In genomic region chr12:56688129-56688845, GRCh38 we compare ENCODE assay signal across 8 cellular contexts. TPM values are rescaled to one million over a fixed set of nuclear protein-coding genes. Genes with fewer than 3 reads are reported as not detected.
DNase-seq lines count a peak whose midpoint lies in the region; ATAC-seq, FAIRE-seq and TF ChIP-seq lines count a peak whose summit lies in the region.

PTGES3 (minus strand) TSS chr12:56688284; CDS start chr12:56687999, 285 bp downstream.

- H3K27ac ChIP-seq in adipose tissue (ENCODE audit: low read depth, low read length): peak within 1 kb of the TSS; percentile 78
- peak within 1 kb of the TSS; percentile 93 to 100 (median 98) for H3K27ac ChIP-seq in heart left ventricle
- H3K27ac ChIP-seq in upper lobe of left lung: peak within 1 kb of the TSS; percentile 98 to 100 (median 99)

- peak within 1 kb of the TSS; percentile 99 for H3K4me3 Mint-ChIP-seq in T-cell

- intact Hi-C loops in heart left ventricle (cut with DNase I): loop anchor here (1.0 to 5.0 kb wide), 8 partner anchors 34 to 829 kb away; partner anchors contain the start of genes NACA (in 5 of the 10) and ATP5F1B (in 3 of the 10)
- intact Hi-C loops in posterior cingulate gyrus (cut with DNase I): loop anchor here (1.0 to 2.0 kb wide), 2 partner anchors 37 to 51 kb away; partner anchors contain the start of gene NACA

- peak; percentile 92 for TF ChIP-seq POLR2A in GM12891 (IDR thresholded peaks at IDR 0.05; ENCODE audit: low read depth, low read length)
- peak in 1 of 2 donors; percentile 91 for TF ChIP-seq POLR2A in heart left ventricle (IDR thresholded peaks at IDR 0.05)
- TF ChIP-seq POLR2A in upper lobe of left lung (IDR thresholded peaks at IDR 0.05): peak in 3 of 4 donors; percentile 86 to 94 (median 94)

- peaks cover 23 to 48% (median 37%) of the 10 kb centered on the region in 3 donors for H3K4me1 Mint-ChIP-seq in T-cell

- WGBS in adipose tissue, 3 donors: 0 to 1% (median 1%) methylated on average over 55 to 64 of the region's 64 CpGs
- WGBS in heart left ventricle, 4 donors: 0 to 1% (median 1%) methylated on average over 52 to 64 of the region's 64 CpGs
- WGBS in upper lobe of left lung, 2 donors: 0 to 1% methylated on average over 14 to 56 of the region's 64 CpGs

- peak within 1 kb of the TSS; percentile 98 to 100 for H3K27ac Mint-ChIP-seq in T-cell

- H3K9me3 Mint-ChIP-seq in T-cell: no peaks in the 10 kb centered on the region

- DNase-seq in GM12891 (ENCODE audit: insufficient read length, low spot score) (peak; percentile 84), NCI-H1436 treated with DMSO at 0.1 percent for 48 hours (lab: John Stamatoyannopoulos, UW) (peak; percentile 95), T-cell (peak; percentile 92 to 98 (median 96)), heart left ventricle (peak; percentile 97 to 99 (median 98)), posterior cingulate gyrus (peak; percentile 87 to 99 (median 92)), upper lobe of left lung (peak; percentile 97 to 99)

- ATAC-seq in HG02840 (IDR thresholded peaks at IDR 0.05; ENCODE audit: low FRiP score, unreplicated experiment) (peak; percentile 78), T-cell (replicated peaks in 1 of 4) (peak; percentile 75 to 85 (median 83)), heart left ventricle (peak; percentile 93 to 96 (median 94)), upper lobe of left lung (ENCODE audit: low FRiP score in 2 of 2) (peak; percentile 96 to 98)

- H3K36me3 ChIP-seq in heart left ventricle (peaks cover 0 to 6% (median 0%) of the 10 kb centered on the region in 9 donors), upper lobe of left lung (no peaks in the 10 kb centered on the region)

- no peaks in the 10 kb centered on the region for H3K27me3 Mint-ChIP-seq in T-cell

- POLR2A ChIA-PET in T-cell (lab: Charles Lee): interaction anchor here (0.6 to 1.5 kb wide), 8 partner anchors 8 to 167 kb away, joined by 3 to 14 read pairs (median 5); partner anchors contain the start of genes NACA (in 1 of the 2) and RBMS2 (in 1 of the 2)

- H3K4me3 ChIP-seq in heart left ventricle (peak within 1 kb of the TSS; percentile 63 to 96 (median 86)), upper lobe of left lung (peak within 1 kb of the TSS; percentile 78 to 89 (median 84))

- TF ChIP-seq EP300 in upper lobe of left lung (IDR thresholded peaks at IDR 0.05): peak in 2 of 4 donors; percentile 32 to 73

- peaks cover 0 to 43% (median 33%) of the 10 kb centered on the region in 12 donors for H3K4me1 ChIP-seq in heart left ventricle
- H3K4me1 ChIP-seq in upper lobe of left lung: peaks cover 23 to 44% (median 36%) of the 10 kb centered on the region in 4 donors

- peaks cover 9% of the 10 kb centered on the region for H3K36me3 Mint-ChIP-seq in T-cell

- no peaks in the 10 kb centered on the region for H3K9me3 ChIP-seq in heart left ventricle
- no peaks in the 10 kb centered on the region for H3K9me3 ChIP-seq in upper lobe of left lung

- CTCF ChIA-PET in T-cell (lab: Charles Lee): interaction anchor here (0.6 to 3.0 kb wide), 6 partner anchors 37 to 374 kb away, joined by 3 to 20 read pairs (median 4); partner anchors contain the start of genes NACA (in 1 of the 2) and RBMS2 (in 1 of the 2)

- TF ChIP-seq CTCF in heart left ventricle (IDR thresholded peaks at IDR 0.05) (no peak), upper lobe of left lung (IDR thresholded peaks at IDR 0.05) (peak in 2 of 6 experiments; percentile 5 to 19)

- peak; percentile 92 for FAIRE-seq in GM12891 (lab: Jason Lieb, UNC)

- no peaks in the 10 kb centered on the region for H3K27me3 ChIP-seq in heart left ventricle
- H3K27me3 ChIP-seq in upper lobe of left lung: no peaks in the 10 kb centered on the region

TF ChIP-seq in GM12891, 5 proteins besides CTCF, POLR2A, EP300 and RAD21:
- TF ChIP-seq PAX5 (IDR thresholded peaks at IDR 0.05; ENCODE audit: insufficient read depth, low read length, severe bottlenecking) (no peak), POU2F2 (IDR thresholded peaks at IDR 0.05; ENCODE audit: low read depth, low read length) (peak; percentile 44; the same call in 1 of the 2 replicates), POLR2AphosphoS5 (IDR thresholded peaks at IDR 0.05; ENCODE audit: low read depth, low read length) (peak; percentile 97), TAF1 (IDR thresholded peaks at IDR 0.05; ENCODE audit: low read depth, low read length) (peak; percentile 91), SPI1 (IDR thresholded peaks at IDR 0.05; ENCODE audit: low read depth, low read length) (no peak)
TF ChIP-seq in GM12891: peak in this region for 3.

RNA-seq across cellular contexts. Expression of gene PTGES3, which starts in this region (rescaled TPM):
- polyA plus RNA-seq in GM12891 (2012; ENCODE audit: low read depth, missing spikeins): 158 TPM
- total RNA-seq in T-cell: 100 to 1,000 TPM; 121 to 155 (median 145) TPM
- 100 to 1,000 TPM in 1 of 3 donors, 10 to 100 TPM in 2; 70.2 to 165 (median 99.6) TPM for polyA plus RNA-seq in adipose tissue
- total RNA-seq in heart left ventricle: 100 to 1,000 TPM in 6 of 9 donors, 10 to 100 TPM in 3; 48.0 to 120 (median 103) TPM
- 100 to 1,000 TPM in 1 of 2 donors, 10 to 100 TPM in 1; 54.6 to 125 TPM for polyA plus RNA-seq in heart left ventricle
- 100 to 1,000 TPM in 3 of 6 donors, 10 to 100 TPM in 3; 41.9 to 156 (median 105) TPM for total RNA-seq in upper lobe of left lung

Comparison
In these comparisons a context has a peak if more than half of its experiments do, and no peak if none do; other contexts are left out.
1. Peak in every context shown above with its lines: DNase-seq, ATAC-seq, H3K4me3 ChIP-seq and H3K27ac ChIP-seq.